7 cellular contexts compared by ENCODE assay signal in the genomic region with DNA sequence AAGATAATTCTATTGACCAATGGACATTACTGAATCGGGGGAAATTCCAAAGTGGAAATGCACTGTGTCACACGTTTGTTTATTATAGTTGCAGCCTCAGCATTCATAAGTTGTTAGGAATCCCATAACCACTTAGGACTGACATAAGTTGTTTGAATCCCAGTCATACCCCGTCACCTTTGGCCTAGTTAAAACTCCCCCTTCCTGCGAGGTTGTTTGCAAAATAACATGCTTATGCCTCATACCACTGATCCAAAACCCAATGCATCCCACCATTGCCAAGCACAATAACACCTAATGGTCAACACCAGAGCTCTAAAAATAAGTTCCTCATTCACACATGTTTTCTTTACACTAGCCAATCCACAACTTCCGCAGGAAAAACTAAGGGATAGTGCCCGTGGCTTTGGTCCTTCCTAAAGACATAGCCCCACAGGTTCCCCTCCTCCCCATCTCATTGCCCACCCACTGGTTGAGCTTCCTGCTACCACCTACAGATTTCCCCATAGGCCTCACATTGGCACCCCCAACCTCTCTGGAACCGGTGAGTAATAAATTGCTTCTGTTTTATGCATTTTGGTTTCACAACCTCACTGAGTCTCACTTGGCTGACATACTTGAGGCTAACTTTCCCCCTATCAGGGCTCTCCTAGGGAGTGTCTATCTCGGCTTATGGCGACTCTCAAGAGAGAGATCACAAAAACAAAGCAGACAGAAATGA. TPM values are rescaled to one million over a fixed set of nuclear protein-coding genes. Genes with fewer than 3 reads are reported as not detected.
DNase-seq lines count a peak whose midpoint lies in the region; ATAC-seq lines count a peak whose summit lies in the region.

No MANE protein-coding gene starts in this region.

- no peaks in the 10 kb centered on the region for H3K27me3 ChIP-seq in SJSA1 (replicated peaks)

- peaks cover 20% of the 10 kb centered on the region for H3K4me1 ChIP-seq in SJSA1 (replicated peaks)

- ATAC-seq in GM18909 (IDR thresholded peaks at IDR 0.05; ENCODE audit: poor library complexity, unreplicated experiment) (peak; percentile 99), HG02623 (IDR thresholded peaks at IDR 0.05; ENCODE audit: unreplicated experiment) (peak; percentile 99)

- no peaks in the 10 kb centered on the region for H3K36me3 ChIP-seq in SJSA1

- DNase-seq in SJSA1 (ENCODE audit: low read depth in 1 of 2, low spot score in 2 of 2) (peak; percentile 83 to 85), renal cortical epithelial cell (ENCODE audit: low read depth) (peak; percentile 36), NCI-H1436 (lab: John Stamatoyannopoulos, UW) (no peak), cerebellar nuclear complex (lab: John Stamatoyannopoulos, UW) (no peak), NCI-H2107 (lab: John Stamatoyannopoulos, UW) (no peak)

- H3K27ac ChIP-seq in SJSA1 = peak overlapping the region; percentile 75

- H3K4me3 ChIP-seq in SJSA1 = no peak overlapping the region

- H3K9me3 ChIP-seq in SJSA1 (replicated peaks) = no peaks in the 10 kb centered on the region

RNA-seq across cellular contexts. Expression of a gene that starts 42.3 kb away (rescaled TPM):
- 0.08 and 0.16 TPM in 2 replicates for total RNA-seq in SJSA1 (2014; rRNA removed; shearing (Covaris generic))
- not detected in 2 replicates for total RNA-seq in renal cortical epithelial cell

RNA-seq across cellular contexts. Expression of a gene that starts 46.7 kb away (rescaled TPM):
- not detected in 2 replicates for total RNA-seq in SJSA1 (2014; rRNA removed; shearing (Covaris generic))
- total RNA-seq in renal cortical epithelial cell = under 0.01 and 0.17 TPM in 2 replicates

Comparison
In these comparisons a context has a peak if more than half of its experiments do, and no peak if none do; other contexts are left out.
1. DNase-seq: peak in SJSA1 (2 of 2) and renal cortical epithelial cell (single experiment); none in NCI-H1436 (single experiment), cerebellar nuclear complex (0 of 2) and NCI-H2107 (single experiment).